Comparison of ENCODE assay signal across 8 cellular contexts in the genomic region with DNA sequence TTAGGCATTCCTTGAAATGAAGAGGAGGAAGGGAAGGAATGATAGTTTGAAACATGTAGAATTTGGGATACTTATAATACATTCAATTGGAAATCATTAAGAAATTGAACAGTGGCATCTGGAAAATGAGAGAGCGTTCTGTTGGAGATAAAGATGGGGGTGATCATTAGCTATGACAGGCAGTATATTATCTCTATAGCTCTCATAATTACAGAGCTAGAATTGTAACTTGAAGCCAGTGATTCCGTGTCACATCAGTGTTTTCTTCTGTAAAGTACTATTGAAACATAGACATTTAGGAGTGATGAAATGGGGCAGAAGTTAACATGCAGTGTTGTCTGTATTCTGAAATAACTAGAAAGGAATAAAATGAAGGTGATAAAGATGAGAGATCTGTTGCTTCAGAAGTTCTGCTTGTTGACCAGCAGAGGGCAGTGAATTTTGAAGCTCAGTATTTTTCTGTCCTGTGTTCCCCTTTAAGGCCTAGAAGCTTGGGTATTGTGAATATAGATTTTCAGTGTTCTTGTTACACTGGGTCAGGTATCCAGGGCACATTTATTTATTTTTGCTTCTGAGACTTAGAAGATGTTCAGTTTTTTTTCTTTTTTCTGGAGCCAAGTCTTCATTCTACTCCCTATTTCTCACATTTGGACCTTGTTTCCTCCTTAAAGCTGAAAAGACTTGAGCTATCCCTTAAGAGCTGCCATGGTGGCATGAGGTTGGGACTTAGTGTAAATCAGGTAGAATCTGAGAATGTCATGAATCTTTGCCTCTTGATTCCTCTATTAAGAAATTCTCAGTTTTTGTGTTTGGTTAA.
DNase-seq lines count a peak whose midpoint lies in the region; ATAC-seq and TF ChIP-seq lines count a peak whose summit lies in the region.

No MANE protein-coding gene starts in this region.

- H3K27me3 Mint-ChIP-seq in nephron progenitor cell (ENCODE audit: low read depth, poor library complexity) = no peaks in the 10 kb centered on the region
- H3K27me3 Mint-ChIP-seq in activated CD4-positive, alpha-beta memory T cell treated with anti-CD3 and anti-CD28 coated beads, Interleukin-2, amount 10 ng/mL, durations not matched to agents 7 days and 5 days = no peaks in the 10 kb centered on the region

- TF ChIP-seq CTCF in nephron progenitor cell (IDR thresholded peaks at IDR 0.05) = peak; percentile 79

- peaks cover 47% of the 10 kb centered on the region for H3K4me1 Mint-ChIP-seq in nephron progenitor cell
- H3K4me1 Mint-ChIP-seq in activated CD4-positive, alpha-beta memory T cell treated with anti-CD3 and anti-CD28 coated beads, Interleukin-2, amount 10 ng/mL, durations not matched to agents 7 days and 5 days = no peaks in the 10 kb centered on the region

- peaks cover 4% of the 10 kb centered on the region for H3K36me3 Mint-ChIP-seq in nephron progenitor cell (ENCODE audit: low read depth)
- no peaks in the 10 kb centered on the region for H3K36me3 Mint-ChIP-seq in activated CD4-positive, alpha-beta memory T cell treated with anti-CD3 and anti-CD28 coated beads, Interleukin-2, amount 10 ng/mL, durations not matched to agents 7 days and 5 days (ENCODE audit: low read depth)

- H3K27ac Mint-ChIP-seq in nephron progenitor cell = no peak overlapping the region
- no peak overlapping the region for H3K27ac Mint-ChIP-seq in activated CD4-positive, alpha-beta memory T cell treated with anti-CD3 and anti-CD28 coated beads, Interleukin-2, amount 10 ng/mL, durations not matched to agents 7 days and 5 days

- CTCF ChIA-PET in activated CD4-positive, alpha-beta memory T cell treated with anti-CD3 and anti-CD28 coated beads, Interleukin-2, amount 10 ng/mL, durations not matched to agents 7 days and 5 days (lab: Charles Lee) = interaction anchor here (0.6 to 1.9 kb wide), 26 partner anchors 9 to 462 kb away, joined by 3 to 14 read pairs (median 4); no protein-coding TSS in a partner anchor

- H3K9me3 Mint-ChIP-seq in nephron progenitor cell = no peaks in the 10 kb centered on the region
- H3K9me3 Mint-ChIP-seq in activated CD4-positive, alpha-beta memory T cell treated with anti-CD3 and anti-CD28 coated beads, Interleukin-2, amount 10 ng/mL, durations not matched to agents 7 days and 5 days = no peaks in the 10 kb centered on the region

- no peak overlapping the region for H3K4me3 Mint-ChIP-seq in nephron progenitor cell
- H3K4me3 Mint-ChIP-seq in activated CD4-positive, alpha-beta memory T cell treated with anti-CD3 and anti-CD28 coated beads, Interleukin-2, amount 10 ng/mL, durations not matched to agents 7 days and 5 days = no peak overlapping the region

- DNase-seq in ELR (ENCODE audit: low read depth) (peak; percentile 70), Kasumi-1 (lab: John Stamatoyannopoulos, UW) (peak; percentile 74 to 84), SHP77 treated with DMSO at 0.1 percent for 48 hours (lab: John Stamatoyannopoulos, UW) (peak; percentile 2), fibroblast of gingiva (ENCODE audit: low read depth) (peak; percentile 62), nephron progenitor cell (peak; percentile 16), cerebellar nuclear complex (lab: John Stamatoyannopoulos, UW) (no peak)
- no peak for DNase-seq in activated CD4-positive, alpha-beta memory T cell treated with anti-CD3 and anti-CD28 coated beads, Interleukin-2, amount 10 ng/mL, durations not matched to agents 7 days and 5 days

- peak; percentile 85 for ATAC-seq in GM21423 (IDR thresholded peaks at IDR 0.05; ENCODE audit: unreplicated experiment)

- POLR2A ChIA-PET in activated CD4-positive, alpha-beta memory T cell treated with anti-CD3 and anti-CD28 coated beads, Interleukin-2, amount 10 ng/mL, durations not matched to agents 7 days and 5 days (lab: Charles Lee) = interaction anchor here (1.2 kb wide), 1 partner anchor 165 kb away, joined by 5 read pairs; the partner anchor contains the start of gene KCTD1

Comparison
In these comparisons a context has a peak if more than half of its experiments do, and no peak if none do; other contexts are left out.
1. DNase-seq: peak in ELR (single experiment), Kasumi-1 (2 of 2), SHP77 treated with DMSO at 0.1 percent for 48 hours (single experiment), fibroblast of gingiva (single experiment) and nephron progenitor cell (single experiment); none in cerebellar nuclear complex (0 of 2) and activated CD4-positive, alpha-beta memory T cell treated with anti-CD3 and anti-CD28 coated beads, Interleukin-2, amount 10 ng/mL, durations not matched to agents 7 days and 5 days (single experiment).